ENCODE assay signal across 25 cellular contexts in genomic region chr9:84988621-84989020, GRCh38.
"Had no signal": no experiment of that assay in that cellular context is flagged by ENCODE, and none has a peak within 500 bp of the region (broad histone marks: within the 10 kb centered on the region; RNA-seq: fewer than 3 reads in every experiment).

No MANE protein-coding gene starts in this region.

- DNase-seq: dermis blood vessel endothelial cell; effector memory CD8-positive, alpha-beta T cell; erythroblast; esophagus squamous epithelium; foreskin melanocyte; immature natural killer cell; islet precursor cell; kidney glomerular epithelial cell; left ventricle myocardium superior; naive thymus-derived CD8-positive, alpha-beta T cell; nephron progenitor cell; occipital lobe; ovary; psoas muscle; right cardiac atrium; sigmoid colon; stimulated activated CD4-positive, alpha-beta T cell treated with anti-CD3 and anti-CD28 coated beads, Interleukin-2, amount 100 ng/mL, for 24 hours; stimulated activated CD4-positive, alpha-beta T cell treated with anti-CD3 and anti-CD28 coated beads, Interleukin-4, amount 100 ng/mL, for 24 hours; stimulated activated naive B cell treated with anti-CD40 and anti-IgM and Interleukin-4, amounts not matched to agents 10 μg/mL and 1 μg/mL and 100 μg/mL, for 72 hours; thyroid gland; trophoblast cell had no signal

- H3K36me3 Mint-ChIP-seq: immature natural killer cell; naive thymus-derived CD8-positive, alpha-beta T cell; stimulated activated naive B cell treated with anti-CD40 and anti-IgM and Interleukin-4, amounts not matched to agents 10 μg/mL and 1 μg/mL and 100 μg/mL, for 72 hours had no signal

- H3K27ac Mint-ChIP-seq: effector memory CD8-positive, alpha-beta T cell; immature natural killer cell; naive thymus-derived CD8-positive, alpha-beta T cell; nephron progenitor cell; stimulated activated naive B cell treated with anti-CD40 and anti-IgM and Interleukin-4, amounts not matched to agents 10 μg/mL and 1 μg/mL and 100 μg/mL, for 72 hours; stimulated activated naive CD8-positive, alpha-beta T cell treated with anti-CD3 and anti-CD28 coated beads, Interleukin-15, Interleukin-2, amounts not matched to agents 100 ng/mL and 50 ng/mL, for 24 hours had no signal

- H3K27me3 Mint-ChIP-seq: stimulated activated naive B cell treated with anti-CD40 and anti-IgM and Interleukin-4, amounts not matched to agents 10 μg/mL and 1 μg/mL and 100 μg/mL, for 72 hours had no signal

- H3K27me3 ChIP-seq: esophagus squamous epithelium, ovary, sigmoid colon, thyroid gland, vagina had no signal

- H3K4me1 ChIP-seq: psoas muscle, sigmoid colon, thyroid gland, vagina had no signal

- H3K36me3 ChIP-seq: esophagus squamous epithelium, ovary, sigmoid colon, thyroid gland, vagina had no signal

- H3K27ac ChIP-seq: coronary artery, esophagus squamous epithelium, ovary, psoas muscle, sigmoid colon, thyroid gland, vagina had no signal

- H3K9me3 Mint-ChIP-seq: effector memory CD8-positive, alpha-beta T cell; nephron progenitor cell; stimulated activated naive CD8-positive, alpha-beta T cell treated with anti-CD3 and anti-CD28 coated beads, Interleukin-15, Interleukin-2, amounts not matched to agents 100 ng/mL and 50 ng/mL, for 24 hours had no signal

- H3K9me3 ChIP-seq: esophagus squamous epithelium, ovary, psoas muscle, sigmoid colon, thyroid gland, vagina had no signal

- H3K4me3 ChIP-seq: coronary artery, esophagus squamous epithelium, lung, ovary, psoas muscle, sigmoid colon, thyroid gland, vagina had no signal

- H3K4me3 Mint-ChIP-seq: effector memory CD8-positive, alpha-beta T cell; immature natural killer cell; naive thymus-derived CD8-positive, alpha-beta T cell; nephron progenitor cell; stimulated activated naive B cell treated with anti-CD40 and anti-IgM and Interleukin-4, amounts not matched to agents 10 μg/mL and 1 μg/mL and 100 μg/mL, for 72 hours; stimulated activated naive CD8-positive, alpha-beta T cell treated with anti-CD3 and anti-CD28 coated beads, Interleukin-15, Interleukin-2, amounts not matched to agents 100 ng/mL and 50 ng/mL, for 24 hours had no signal

- H3K4me1 Mint-ChIP-seq: immature natural killer cell; stimulated activated naive B cell treated with anti-CD40 and anti-IgM and Interleukin-4, amounts not matched to agents 10 μg/mL and 1 μg/mL and 100 μg/mL, for 72 hours had no signal

- ATAC-seq: effector memory CD8-positive, alpha-beta T cell; left ventricle myocardium superior; naive thymus-derived CD8-positive, alpha-beta T cell; psoas muscle; right cardiac atrium; stimulated activated naive B cell treated with anti-CD40 and anti-IgM and Interleukin-4, amounts not matched to agents 10 μg/mL and 1 μg/mL and 100 μg/mL, for 72 hours had no signal
